Comparison of ENCODE assay signal across 8 cellular contexts in the genomic region with DNA sequence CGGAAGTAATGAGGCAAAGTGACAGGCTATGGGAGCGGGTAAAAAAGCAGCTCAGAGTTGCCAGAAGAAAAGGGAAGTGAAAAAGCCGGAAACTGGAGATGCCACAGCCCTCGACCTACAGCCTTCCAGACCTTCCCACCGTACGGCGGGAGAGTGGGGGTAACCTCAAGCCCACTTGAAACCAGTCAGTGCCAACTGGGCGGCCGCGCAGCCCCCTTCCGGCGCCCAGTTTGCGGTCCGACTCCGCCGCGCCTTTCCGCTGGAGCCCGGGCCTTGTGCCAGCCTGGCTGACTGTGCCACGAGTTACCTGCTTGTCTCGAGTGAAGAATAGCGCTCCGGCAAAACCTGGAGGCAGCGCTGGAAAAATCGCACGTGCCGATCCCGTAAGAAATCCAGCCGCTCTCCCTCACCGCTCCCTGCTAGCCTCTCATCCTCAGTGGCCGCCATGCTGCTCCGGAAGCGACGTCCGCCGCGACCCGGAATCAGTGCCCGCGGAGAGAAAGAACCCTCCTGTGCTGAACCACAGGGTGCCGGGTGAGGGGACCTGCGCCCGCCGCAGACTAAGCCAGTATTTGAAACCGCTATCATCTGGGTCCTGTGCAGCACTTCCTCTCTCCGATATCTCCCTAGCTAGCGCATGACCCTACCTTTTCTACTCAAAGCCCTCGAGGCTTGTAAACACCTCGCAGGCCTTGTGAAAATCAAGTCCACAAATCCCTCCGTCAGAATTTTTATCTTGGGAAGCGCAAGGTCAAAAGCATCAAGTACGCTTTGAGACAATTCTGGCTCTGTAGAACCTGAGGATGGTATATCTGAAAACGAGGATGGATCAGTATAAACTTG. TPM values are rescaled to one million over a fixed set of nuclear protein-coding genes. Genes with fewer than 3 reads are reported as not detected.
DNase-seq lines count a peak whose midpoint lies in the region; ATAC-seq and TF ChIP-seq lines count a peak whose summit lies in the region.

TSS of gene PGGT1B (minus strand) at position 473 of the 843 bp plus-strand sequence. CDS start at position 447, 26 bp downstream.

- no peaks in the 10 kb centered on the region for H3K27me3 Mint-ChIP-seq in T-helper 2 cell treated with Interferon-gamma antibody and Interleukin-4, amounts not matched to agents 5 μg/mL and 100 μg/mL, for 36 hours (ENCODE audit: low read depth)

- peaks cover 0 to 12% of the 10 kb centered on the region in 2 donors for H3K4me1 ChIP-seq in ascending aorta
- no peaks in the 10 kb centered on the region for H3K4me1 ChIP-seq in right cardiac atrium (ENCODE audit: control insufficient read depth, insufficient read depth, low read length)
- no peaks in the 10 kb centered on the region for H3K4me1 ChIP-seq in uterus

- H3K27me3 ChIP-seq in ascending aorta: no peaks in the 10 kb centered on the region
- no peaks in the 10 kb centered on the region for H3K27me3 ChIP-seq in right cardiac atrium (ENCODE audit: control insufficient read depth, insufficient read depth)
- no peaks in the 10 kb centered on the region for H3K27me3 ChIP-seq in uterus

- peaks cover 3% of the 10 kb centered on the region for H3K9me3 Mint-ChIP-seq in T-helper 2 cell treated with Interferon-gamma antibody and Interleukin-4, amounts not matched to agents 5 μg/mL and 100 μg/mL, for 36 hours

- H3K9me3 ChIP-seq in ascending aorta: no peaks in the 10 kb centered on the region
- no peaks in the 10 kb centered on the region for H3K9me3 ChIP-seq in right cardiac atrium (ENCODE audit: control insufficient read depth, low read length)
- no peaks in the 10 kb centered on the region for H3K9me3 ChIP-seq in uterus

- H3K36me3 ChIP-seq in ascending aorta (no peaks in the 10 kb centered on the region), uterus (no peaks in the 10 kb centered on the region)

- ATAC-seq in HG02759 (IDR thresholded peaks at IDR 0.05; ENCODE audit: unreplicated experiment) (peak; percentile 95), right cardiac atrium (peak; percentile 97 to 98)

- peaks cover 11% of the 10 kb centered on the region for H3K36me3 Mint-ChIP-seq in T-helper 2 cell treated with Interferon-gamma antibody and Interleukin-4, amounts not matched to agents 5 μg/mL and 100 μg/mL, for 36 hours (ENCODE audit: low read depth)

- DNase-seq in NCI-H1694 (lab: John Stamatoyannopoulos, UW) (peak; percentile 22), ascending aorta (ENCODE audit: low spot score in 2 of 2) (peak; percentile 10 to 81), right cardiac atrium (peak; percentile 79 to 90 (median 90)), putamen (ENCODE audit: low spot score) (peak; percentile 84), uterus (peak; percentile 57 to 69)
- peak; percentile 68 for DNase-seq in T-helper 2 cell treated with Interferon-gamma antibody and Interleukin-4, amounts not matched to agents 5 μg/mL and 100 μg/mL, for 36 hours (ENCODE audit: low spot score)

- intact Hi-C loops in ascending aorta (cut with DNase I): no loop called here
- intact Hi-C loops in right cardiac atrium (cut with DNase I): no loop called here
- intact Hi-C loops in uterus (cut with DNase I; ENCODE audit: low total_unique reads): no loop called here

- H3K27ac ChIP-seq in ascending aorta (peak within 1 kb of the TSS; percentile 74 to 85), right cardiac atrium (ENCODE audit: low read length) (peak within 1 kb of the TSS; percentile 89), uterus (peak within 1 kb of the TSS; percentile 69 to 80)

- H3K4me3 Mint-ChIP-seq in T-helper 2 cell treated with Interferon-gamma antibody and Interleukin-4, amounts not matched to agents 5 μg/mL and 100 μg/mL, for 36 hours: peak within 1 kb of the TSS; percentile 92

- 2% methylated on average over 53 of the region's 53 CpGs for WGBS in right cardiac atrium

- TF ChIP-seq CTCF in ascending aorta (IDR thresholded peaks at IDR 0.05): no peak
- TF ChIP-seq CTCF in uterus (IDR thresholded peaks at IDR 0.05): no peak

- H3K4me3 ChIP-seq in ascending aorta (peak within 1 kb of the TSS; percentile 76 to 95), right cardiac atrium (ENCODE audit: low read length) (peak within 1 kb of the TSS; percentile 78), uterus (peak within 1 kb of the TSS; percentile 66 to 83)

- H3K4me1 Mint-ChIP-seq in T-helper 2 cell treated with Interferon-gamma antibody and Interleukin-4, amounts not matched to agents 5 μg/mL and 100 μg/mL, for 36 hours (ENCODE audit: low read depth): peaks cover 19% of the 10 kb centered on the region

- TF ChIP-seq POLR2A in GM15510 (IDR thresholded peaks at IDR 0.05; ENCODE audit: borderline replicate concordance, extremely low read depth, insufficient read length) (peak; percentile 78), uterus (IDR thresholded peaks at IDR 0.05) (peak in 1 of 2 donors; percentile 31)

- peak within 1 kb of the TSS; percentile 95 for H3K27ac Mint-ChIP-seq in T-helper 2 cell treated with Interferon-gamma antibody and Interleukin-4, amounts not matched to agents 5 μg/mL and 100 μg/mL, for 36 hours

RNA-seq across cellular contexts. Expression of gene PGGT1B, which starts in this region (rescaled TPM):
- total RNA-seq in ascending aorta: 4.0 TPM
- total RNA-seq in right cardiac atrium: 10 to 100 TPM; 25.5 to 30.9 (median 27.5) TPM
- polyA plus RNA-seq in right cardiac atrium: 3.1 TPM
- 10 to 100 TPM in 2 of 4 donors, 1 to 10 TPM in 2; 2.3 to 35.5 (median 19.3) TPM for total RNA-seq in uterus

Comparison
In these comparisons a context has a peak if more than half of its experiments do, and no peak if none do; other contexts are left out.
1. Peak in every context shown above with its lines: DNase-seq, ATAC-seq, H3K4me3 ChIP-seq and H3K27ac ChIP-seq.
2. DNase-seq: peak in every context shown above with its lines; median percentile 90 in right cardiac atrium; 84 in putamen; 68 in T-helper 2 cell treated with Interferon-gamma antibody and Interleukin-4, amounts not matched to agents 5 μg/mL and 100 μg/mL, for 36 hours; 63 in uterus; 46 in ascending aorta; 22 in NCI-H1694.